ENCODE assay signal across 8 cellular contexts in genomic region chr17:3913531-3914318, GRCh38. TPM values are rescaled to one million over a fixed set of nuclear protein-coding genes. Genes with fewer than 3 reads are reported as not detected.
A peak's percentile ranks its signal among the peaks of the same experiment; 100 is the strongest.
DNase-seq lines count a peak whose midpoint lies in the region; ATAC-seq, FAIRE-seq and TF ChIP-seq lines count a peak whose summit lies in the region.

No MANE protein-coding gene starts in this region.

- WGBS in endodermal cell (ENCODE audit: insufficient coverage in 1 of 2, insufficient read length in 1 of 2), 2 experiments, result 46 to 49% methylated on average over 11 to 17 of the region's 17 CpGs

- TF ChIP-seq CTCF in endodermal cell (conservative IDR thresholded peaks at IDR 0.05) (peak; percentile 98), mucosa of descending colon (IDR thresholded peaks at IDR 0.05) (peak; percentile 97)

- no peak overlapping the region for H3K9ac ChIP-seq in endodermal cell (ENCODE audit: extremely low read depth, low read length, poor library complexity, severe bottlenecking)

- no peak for FAIRE-seq in GM12892 (lab: Jason Lieb, UNC)

- H3K27me3 Mint-ChIP-seq in endodermal cell (ENCODE audit: insufficient read depth), result no peaks in the 10 kb centered on the region

- no peaks in the 10 kb centered on the region for H3K4me1 Mint-ChIP-seq in endodermal cell

- H3K36me3 ChIP-seq in endodermal cell (ENCODE audit: control insufficient read depth, insufficient read depth, low read length) (no peaks in the 10 kb centered on the region), mucosa of descending colon (ENCODE audit: low read depth) (no peaks in the 10 kb centered on the region)

- H3K27ac Mint-ChIP-seq in endodermal cell, result no peak overlapping the region

- no peak overlapping the region for H3K4me3 Mint-ChIP-seq in endodermal cell

- H3K9me3 Mint-ChIP-seq in endodermal cell, result no peaks in the 10 kb centered on the region

- H3K36me3 Mint-ChIP-seq in endodermal cell (ENCODE audit: low read depth), result no peaks in the 10 kb centered on the region

- intact Hi-C loops in mucosa of descending colon (cut with DNase I, micrococcal nuclease), result loop anchor here (5.0 to 10.0 kb wide), 2 partner anchors 49 to 94 kb away; no protein-coding TSS in a partner anchor

- H3K4me3 ChIP-seq in endodermal cell (ENCODE audit: low read length) (no peak overlapping the region), mucosa of descending colon (no peak overlapping the region)

- peak; percentile 42 for ATAC-seq in HG03045 (IDR thresholded peaks at IDR 0.05; ENCODE audit: unreplicated experiment)
- ATAC-seq in mucosa of descending colon, result peak; percentile 82

- H3K27ac ChIP-seq in endodermal cell (ENCODE audit: low read depth, low read length), result no peak overlapping the region

- TF ChIP-seq POLR2A in GM12892 (IDR thresholded peaks at IDR 0.05; ENCODE audit: low read depth, low read length), result no peak

- H3K9me3 ChIP-seq in endodermal cell (ENCODE audit: control insufficient read depth, low read length), result no peaks in the 10 kb centered on the region
- H3K9me3 ChIP-seq in mucosa of descending colon, result no peaks in the 10 kb centered on the region

- DNase-seq in 8988T (peak; percentile 79), GM12892 (ENCODE audit: insufficient read length) (peak; percentile 86), NOMO-1 treated with dmso at 0.1 percent for 144 hours (lab: John Stamatoyannopoulos, UW; ENCODE audit: unreplicated experiment) (peak; percentile 87), endodermal cell (peak; percentile 98), mucosa of descending colon (peak; percentile 87 to 90 (median 89))
- DNase-seq in activated CD8-positive, alpha-beta memory T cell treated with anti-CD3 and anti-CD28 coated beads, Interleukin-2, amount 50 U/mL, for 1 hour (ENCODE audit: extremely low read depth), result peak; percentile 44
- peak; percentile 55 to 68 for DNase-seq in stimulated activated CD8-positive, alpha-beta memory T cell treated with anti-CD3 and anti-CD28 coated beads, Interleukin-4, amount 100 ng/mL, for 1 hour (ENCODE audit: low read depth in 2 of 2, low spot score in 1 of 2)

- no peaks in the 10 kb centered on the region for H3K27me3 ChIP-seq in endodermal cell (ENCODE audit: control insufficient read depth, insufficient read depth, low read length, poor library complexity, severe bottlenecking)

- H3K4me1 ChIP-seq in endodermal cell (ENCODE audit: control insufficient read depth, insufficient read depth, low read length), result no peaks in the 10 kb centered on the region
- H3K4me1 ChIP-seq in mucosa of descending colon (ENCODE audit: low read depth), result peaks cover 23% of the 10 kb centered on the region

RNA-seq across cellular contexts. Expression of gene P2RX1, which starts 2.5 kb away (rescaled TPM):
- 0.87 TPM for polyA plus RNA-seq in GM12892 (2012; ENCODE audit: missing spikeins)
- total RNA-seq in endodermal cell, result not detected
- not detected for polyA plus RNA-seq in endodermal cell (2013, experiment 1 of 2)
- not detected for polyA plus RNA-seq in endodermal cell (2013, experiment 2 of 2)
- 1 to 10 TPM; 2.5 to 4.9 (median 3.5) TPM for total RNA-seq in mucosa of descending colon

RNA-seq across cellular contexts. Expression of gene CAMKK1, which starts 20.9 kb away (rescaled TPM):
- 1.5 TPM for polyA plus RNA-seq in GM12892 (2012; ENCODE audit: missing spikeins)
- total RNA-seq in endodermal cell (1 to 10 TPM; 3.8 to 6.3 TPM), mucosa of descending colon (10 to 100 TPM in 1 of 3 donors, 1 to 10 TPM in 2; 4.8 to 11.6 (median 6.2) TPM)
- 5.4 TPM for polyA plus RNA-seq in endodermal cell (2013, experiment 1 of 2)
- polyA plus RNA-seq in endodermal cell (2013, experiment 2 of 2), result 5.2 TPM

RNA-seq across cellular contexts. Expression of gene ATP2A3, which starts 50.5 kb away (rescaled TPM):
- polyA plus RNA-seq in GM12892 (2012; ENCODE audit: missing spikeins), result 17.1 TPM
- 1 to 10 TPM; 1.4 to 3.7 TPM for total RNA-seq in endodermal cell
- 4.4 TPM for polyA plus RNA-seq in endodermal cell (2013, experiment 1 of 2)
- polyA plus RNA-seq in endodermal cell (2013, experiment 2 of 2), result 2.5 TPM
- total RNA-seq in mucosa of descending colon, result 100 to 1,000 TPM in 2 of 3 donors, 10 to 100 TPM in 1; 72.8 to 253 (median 247) TPM

Comparison
In these comparisons a context has a peak if more than half of its experiments do, and no peak if none do; other contexts are left out.
1. DNase-seq: peak in every context shown above with its lines; median percentile 98 in endodermal cell; 89 in mucosa of descending colon; 87 in NOMO-1 treated with dmso at 0.1 percent for 144 hours; 86 in GM12892; 79 in 8988T; 62 in stimulated activated CD8-positive, alpha-beta memory T cell treated with anti-CD3 and anti-CD28 coated beads, Interleukin-4, amount 100 ng/mL, for 1 hour; 44 in activated CD8-positive, alpha-beta memory T cell treated with anti-CD3 and anti-CD28 coated beads, Interleukin-2, amount 50 U/mL, for 1 hour.
2. RNA of gene ATP2A3, which starts 50.5 kb away (total RNA-seq): 72.8 to 253 TPM in mucosa of descending colon; 1.4 to 3.7 TPM in endodermal cell; every median in the first group is over 10 times any median in the second.